ENCODE assay signal across 24 cellular contexts in genomic region chr6:167037762-167038161, GRCh38.
"Had no signal": no experiment of that assay in that cellular context is flagged by ENCODE, and none has a peak within 500 bp of the region (broad histone marks: within the 10 kb centered on the region; RNA-seq: fewer than 3 reads in every experiment).

No MANE protein-coding gene starts in this region.

- H2AFZ ChIP-seq: parathyroid adenoma had no signal

- H3K9me3 ChIP-seq: esophagus squamous epithelium, gastroesophageal sphincter, psoas muscle, spleen, testis, tibial nerve, upper lobe of right lung had no signal

- FAIRE-seq: colon had no signal

- H3K4me3 ChIP-seq: esophagus squamous epithelium, gastroesophageal sphincter, psoas muscle, spleen, testis, tibial nerve, upper lobe of right lung had no signal

- H3K27me3 ChIP-seq: esophagus squamous epithelium, gastroesophageal sphincter, spleen, testis, tibial nerve, upper lobe of right lung had no signal

- H3K27ac ChIP-seq: esophagus squamous epithelium, gastroesophageal sphincter, parathyroid adenoma, psoas muscle, spleen, testis, tibial nerve, upper lobe of right lung had no signal

- H3K27me3 Mint-ChIP-seq: dendritic cell treated with granulocyte-macrophage colony-stimulating factor and Interleukin-4, amounts not matched to agents 40 ng/mL and 50 ng/mL, for 4 days; naive B cell; stimulated activated naive B cell treated with anti-CD40 and anti-IgM and Interleukin-4, amounts not matched to agents 10 μg/mL and 1 μg/mL and 100 μg/mL, for 72 hours; stimulated activated naive CD8-positive, alpha-beta T cell treated with anti-CD3 and anti-CD28 coated beads, Interleukin-15, amount 100 ng/mL, for 72 hours had no signal

- DNase-seq: esophagus squamous epithelium; foreskin fibroblast; glutamatergic neuron; islet precursor cell; midbrain; naive B cell; nephron progenitor cell; psoas muscle; retina; spleen; stimulated activated CD4-positive, alpha-beta T cell treated with anti-CD3 and anti-CD28 coated beads, Interleukin-15, amount 100 ng/mL, for 24 hours; stimulated activated CD4-positive, alpha-beta T cell treated with anti-CD3 and anti-CD28 coated beads, Interleukin-1b, Interleukin-23, amount 100 ng/mL, for 48 hours; stimulated activated CD4-positive, alpha-beta T cell treated with anti-CD3 and anti-CD28 coated beads, Interleukin-4, amount 100 ng/mL, for 24 hours; stimulated activated naive B cell treated with anti-CD40 and anti-IgM and Interleukin-4, amounts not matched to agents 10 μg/mL and 1 μg/mL and 100 μg/mL, for 72 hours; stimulated activated naive CD8-positive, alpha-beta T cell treated with anti-CD3 and anti-CD28 coated beads, Interleukin-15, amount 100 ng/mL, for 72 hours; testis; upper lobe of right lung had no signal

- H3K27ac Mint-ChIP-seq: dendritic cell treated with granulocyte-macrophage colony-stimulating factor and Interleukin-4, amounts not matched to agents 40 ng/mL and 50 ng/mL, for 4 days; stimulated activated naive B cell treated with anti-CD40 and anti-IgM and Interleukin-4, amounts not matched to agents 10 μg/mL and 1 μg/mL and 100 μg/mL, for 72 hours; stimulated activated naive CD8-positive, alpha-beta T cell treated with anti-CD3 and anti-CD28 coated beads, Interleukin-15, amount 100 ng/mL, for 72 hours had no signal

- H3K4me1 ChIP-seq: esophagus squamous epithelium, gastroesophageal sphincter, parathyroid adenoma, psoas muscle, testis, tibial nerve, upper lobe of right lung had no signal

- H3K4me1 Mint-ChIP-seq: nephron progenitor cell had no signal

- H3K4me3 Mint-ChIP-seq: dendritic cell treated with granulocyte-macrophage colony-stimulating factor and Interleukin-4, amounts not matched to agents 40 ng/mL and 50 ng/mL, for 4 days; naive B cell; nephron progenitor cell; stimulated activated naive B cell treated with anti-CD40 and anti-IgM and Interleukin-4, amounts not matched to agents 10 μg/mL and 1 μg/mL and 100 μg/mL, for 72 hours; stimulated activated naive CD8-positive, alpha-beta T cell treated with anti-CD3 and anti-CD28 coated beads, Interleukin-15, amount 100 ng/mL, for 72 hours had no signal

- H3K9me3 Mint-ChIP-seq: dendritic cell treated with granulocyte-macrophage colony-stimulating factor and Interleukin-4, amounts not matched to agents 40 ng/mL and 50 ng/mL, for 4 days; naive B cell; stimulated activated naive B cell treated with anti-CD40 and anti-IgM and Interleukin-4, amounts not matched to agents 10 μg/mL and 1 μg/mL and 100 μg/mL, for 72 hours; stimulated activated naive CD8-positive, alpha-beta T cell treated with anti-CD3 and anti-CD28 coated beads, Interleukin-15, amount 100 ng/mL, for 72 hours had no signal

- ATAC-seq: gastroesophageal sphincter; left lobe of liver; psoas muscle; sciatic nerve; stimulated activated naive B cell treated with anti-CD40 and anti-IgM and Interleukin-4, amounts not matched to agents 10 μg/mL and 1 μg/mL and 100 μg/mL, for 72 hours; stimulated activated naive CD8-positive, alpha-beta T cell treated with anti-CD3 and anti-CD28 coated beads, Interleukin-15, amount 100 ng/mL, for 72 hours; upper lobe of right lung had no signal

- H3K9ac ChIP-seq: parathyroid adenoma had no signal
